ENCODE assay signal across 8 cellular contexts in genomic region chr19:13260883-13261653, GRCh38.
DNase-seq lines count a peak whose midpoint lies in the region; ATAC-seq and TF ChIP-seq lines count a peak whose summit lies in the region.

No MANE protein-coding gene starts in this region.

- H2BK15ac ChIP-seq in H9 (ENCODE audit: low read depth, low read length) = no peak overlapping the region

- H3K27ac ChIP-seq in H9 (ENCODE audit: insufficient read length, low read depth, low read length) = no peak overlapping the region

- no peak overlapping the region for H4K91ac ChIP-seq in H9 (ENCODE audit: insufficient read length, low read depth, low read length)

- BruUV-seq in Calu3 (replicated peaks; lab: Mats Ljungman, UMichigan) = no TSS peak

- no peaks in the 10 kb centered on the region for H3K27me3 ChIP-seq in H9 (ENCODE audit: insufficient read depth, low read length)

- no peaks in the 10 kb centered on the region; the same call in 1 of the 2 replicates for H3K4me1 ChIP-seq in H9 (ENCODE audit: insufficient read depth, low read length)

- CTCF ChIA-PET in Calu3 (lab: Charles Lee) = interaction anchor here (1.0 kb wide), 2 partner anchors 106 to 284 kb away, joined by 5 read pairs; no protein-coding TSS in a partner anchor

- no peak overlapping the region for H2BK120ac ChIP-seq in H9 (ENCODE audit: low read depth, low read length, poor library complexity, severe bottlenecking)

- H3K4ac ChIP-seq in H9 (ENCODE audit: low read depth, low read length) = no peak overlapping the region

- H4K5ac ChIP-seq in H9 (ENCODE audit: insufficient read length, low read depth, low read length) = no peak overlapping the region

- peak; percentile 58 for DNase-seq in Calu3
- peak; percentile 9 to 30 for DNase-seq in Kasumi-1 (lab: John Stamatoyannopoulos, UW)
- DNase-seq in activated naive CD8-positive, alpha-beta T cell treated with anti-CD3 and anti-CD28 coated beads, Interleukin-2, amount 10 ng/mL, durations not matched to agents 7 days and 5 days = no peak
- DNase-seq in non-pigmented ciliary epithelial cell (ENCODE audit: low read depth) = peak; percentile 74
- no peak for DNase-seq in H9
- no peak for DNase-seq in medulla oblongata (ENCODE audit: extremely low spot score)

- intact Hi-C loops in Calu3 (cut with micrococcal nuclease; ENCODE audit: unreplicated experiment) = loop anchor here (5.0 to 10.0 kb wide), 3 partner anchors 99 to 286 kb away; partner anchors contain the start of gene LYL1

- no peaks in the 10 kb centered on the region for H3K9me3 Mint-ChIP-seq in Calu3 (ENCODE audit: low read depth, unreplicated experiment)
- peaks cover 3% of the 10 kb centered on the region for H3K9me3 Mint-ChIP-seq in activated naive CD8-positive, alpha-beta T cell treated with anti-CD3 and anti-CD28 coated beads, Interleukin-2, amount 10 ng/mL, durations not matched to agents 7 days and 5 days
- peaks cover 12 to 13% of the 10 kb centered on the region in 2 experiments for H3K9me3 Mint-ChIP-seq in H9

- H3K18ac ChIP-seq in H9 (ENCODE audit: insufficient read length, low read depth, low read length) = no peak overlapping the region

- H4K8ac ChIP-seq in H9 (replicated peaks; ENCODE audit: insufficient read length, low read depth, low read length) = no peak overlapping the region

- H3K79me1 ChIP-seq in H9 (ENCODE audit: insufficient read depth, low read depth, low read length, poor library complexity, severe bottlenecking) = no peaks in the 10 kb centered on the region

- no peak overlapping the region for H3K9ac ChIP-seq in H9 (ENCODE audit: extremely low read depth, insufficient read length, low read length)

- H3K36me3 Mint-ChIP-seq in Calu3 (ENCODE audit: insufficient read depth, unreplicated experiment) (peaks cover 8% of the 10 kb centered on the region), H9 (ENCODE audit: insufficient read depth in 1 of 3, low read depth in 3 of 3) (peaks cover 13 to 21% (median 19%) of the 10 kb centered on the region in 3 experiments)
- H3K36me3 Mint-ChIP-seq in activated naive CD8-positive, alpha-beta T cell treated with anti-CD3 and anti-CD28 coated beads, Interleukin-2, amount 10 ng/mL, durations not matched to agents 7 days and 5 days = no peaks in the 10 kb centered on the region

- H3K23me2 ChIP-seq in H9 (ENCODE audit: insufficient read length, low read depth, low read length, poor library complexity, severe bottlenecking) = no peaks in the 10 kb centered on the region

- TF ChIP-seq CTCF in Calu3 (IDR thresholded peaks at IDR 0.05; ENCODE audit: unreplicated experiment) (no peak), H9 (conservative IDR thresholded peaks at IDR 0.05) (no peak)

- no peak overlapping the region for H3K56ac ChIP-seq in H9 (ENCODE audit: insufficient read length, low read depth, low read length)

- no peaks in the 10 kb centered on the region for H3K9me3 ChIP-seq in H9 (ENCODE audit: control insufficient read depth, low read depth, low read length)

- no peak overlapping the region for H3K23ac ChIP-seq in H9 (ENCODE audit: insufficient read length, low read depth, low read length)

- no peak overlapping the region for H2AFZ ChIP-seq in H9 (ENCODE audit: low read length)

- H3K27me3 Mint-ChIP-seq in Calu3 (ENCODE audit: unreplicated experiment) (peaks cover 12% of the 10 kb centered on the region), H9 (ENCODE audit: low read depth) (peaks cover 4% of the 10 kb centered on the region)
- H3K27me3 Mint-ChIP-seq in activated naive CD8-positive, alpha-beta T cell treated with anti-CD3 and anti-CD28 coated beads, Interleukin-2, amount 10 ng/mL, durations not matched to agents 7 days and 5 days = peaks cover 18% of the 10 kb centered on the region

- H3K27ac Mint-ChIP-seq in Calu3 (ENCODE audit: unreplicated experiment) = peak overlapping the region; percentile 73
- peak overlapping the region; percentile 66 for H3K27ac Mint-ChIP-seq in activated naive CD8-positive, alpha-beta T cell treated with anti-CD3 and anti-CD28 coated beads, Interleukin-2, amount 10 ng/mL, durations not matched to agents 7 days and 5 days
- H3K27ac Mint-ChIP-seq in H9 = no peak overlapping the region

- no peak overlapping the region for H2AK5ac ChIP-seq in H9 (ENCODE audit: insufficient read length, low read length)

- no peak overlapping the region for H3K4me3 Mint-ChIP-seq in Calu3 (ENCODE audit: low read depth, unreplicated experiment)
- H3K4me3 Mint-ChIP-seq in activated naive CD8-positive, alpha-beta T cell treated with anti-CD3 and anti-CD28 coated beads, Interleukin-2, amount 10 ng/mL, durations not matched to agents 7 days and 5 days = no peak overlapping the region
- no peak overlapping the region for H3K4me3 Mint-ChIP-seq in H9

- H3K79me2 ChIP-seq in H9 (ENCODE audit: insufficient read depth, low read length) = no peaks in the 10 kb centered on the region

- no CpG with 5 or more reads among the region's 9 CpGs for WGBS in H9 (ENCODE audit: extremely low coverage, insufficient read length, low lambda C conversion rate)

- H2BK12ac ChIP-seq in H9 (ENCODE audit: insufficient read length, low read depth, low read length) = no peak overlapping the region

- POLR2A ChIA-PET in activated naive CD8-positive, alpha-beta T cell treated with anti-CD3 and anti-CD28 coated beads, Interleukin-2, amount 10 ng/mL, durations not matched to agents 7 days and 5 days (lab: Charles Lee) = no interaction called here

- H2BK5ac ChIP-seq in H9 (ENCODE audit: insufficient read length, low read length) = no peak overlapping the region

- H3K4me2 ChIP-seq in H9 (ENCODE audit: insufficient read depth, insufficient read length, low read length) = no peak overlapping the region

- no peak overlapping the region for H2BK20ac ChIP-seq in H9 (ENCODE audit: low read depth, low read length, poor library complexity, severe bottlenecking)

- peak; percentile 64 for ATAC-seq in GM21447 (IDR thresholded peaks at IDR 0.05; ENCODE audit: unreplicated experiment)
- no peak for ATAC-seq in activated naive CD8-positive, alpha-beta T cell treated with anti-CD3 and anti-CD28 coated beads, Interleukin-2, amount 10 ng/mL, durations not matched to agents 7 days and 5 days (ENCODE audit: low read depth)
- ATAC-seq in HG02840 (IDR thresholded peaks at IDR 0.05; ENCODE audit: low FRiP score, unreplicated experiment) = no peak

- H3K14ac ChIP-seq in H9 (ENCODE audit: insufficient read depth, low read length) = no peak overlapping the region; the same call in 1 of the 2 replicates

- H3T11ph ChIP-seq in H9 (ENCODE audit: low read length) = no peak overlapping the region

- no peaks in the 10 kb centered on the region for H4K20me1 ChIP-seq in H9 (ENCODE audit: control insufficient read depth, insufficient read depth, insufficient read length)

- H3K4me1 Mint-ChIP-seq in Calu3 (ENCODE audit: low read depth, unreplicated experiment) (peaks cover 25% of the 10 kb centered on the region), H9 (peaks cover 0 to 3% of the 10 kb centered on the region in 2 experiments; a peak in 2 of 4 replicates)
- H3K4me1 Mint-ChIP-seq in activated naive CD8-positive, alpha-beta T cell treated with anti-CD3 and anti-CD28 coated beads, Interleukin-2, amount 10 ng/mL, durations not matched to agents 7 days and 5 days = peaks cover 7% of the 10 kb centered on the region

Comparison
In these comparisons a context has a peak if more than half of its experiments do, and no peak if none do; other contexts are left out.
1. DNase-seq: peak in Calu3 (single experiment), Kasumi-1 (2 of 2) and non-pigmented ciliary epithelial cell (single experiment); none in activated naive CD8-positive, alpha-beta T cell treated with anti-CD3 and anti-CD28 coated beads, Interleukin-2, amount 10 ng/mL, durations not matched to agents 7 days and 5 days (single experiment), H9 (single experiment) and medulla oblongata (single experiment).
2. H3K27ac Mint-ChIP-seq: peak in Calu3 (single experiment) and activated naive CD8-positive, alpha-beta T cell treated with anti-CD3 and anti-CD28 coated beads, Interleukin-2, amount 10 ng/mL, durations not matched to agents 7 days and 5 days (single experiment); none in H9 (0 of 3).